1 cellular context compared by ENCODE assay signal in genomic region chr12:120220838-120221575, GRCh38.
TF ChIP-seq lines count a peak whose summit lies in the region.

No MANE protein-coding gene starts in this region.

TF ChIP-seq in H1, 55 proteins besides CTCF, POLR2A, EP300 and RAD21:
- TF ChIP-seq RXRA (IDR thresholded peaks at IDR 0.05; ENCODE audit: insufficient read depth, low read depth, low read length) (no peak), SIN3A (conservative IDR thresholded peaks at IDR 0.05 in 1 of 2, IDR thresholded peaks at IDR 0.05 in 1 of 2; ENCODE audit: low read depth in 1 of 2, low read length in 2 of 2) (no peak), SIX5 (IDR thresholded peaks at IDR 0.05; ENCODE audit: low read depth, low read length) (no peak), KDM4A (IDR thresholded peaks at IDR 0.05; ENCODE audit: low read depth, low read length, severe bottlenecking) (no peak), BRCA1 (IDR thresholded peaks at IDR 0.05; ENCODE audit: low read depth, low read length) (no peak), CHD2 (IDR thresholded peaks at IDR 0.05; ENCODE audit: low read length) (no peak), EGR1 (IDR thresholded peaks at IDR 0.05; ENCODE audit: borderline replicate concordance, low read depth, low read length) (no peak), RFX5 (IDR thresholded peaks at IDR 0.05; ENCODE audit: borderline replicate concordance, low read depth, low read length) (no peak), ZNF274 (IDR thresholded peaks at IDR 0.05; ENCODE audit: borderline replicate concordance, extremely low read depth, low read length) (no peak), HDAC6 (IDR thresholded peaks at IDR 0.05; ENCODE audit: low read depth, low read length) (no peak), HDAC2 (IDR thresholded peaks at IDR 0.05; ENCODE audit: borderline replicate concordance in 1 of 2, low read depth in 2 of 2, low read length in 2 of 2) (no peak), CEBPB (IDR thresholded peaks at IDR 0.05; ENCODE audit: low read depth, low read length) (no peak), GABPA (IDR thresholded peaks at IDR 0.05; ENCODE audit: borderline replicate concordance, insufficient read depth, low read length) (no peak), CHD7 (IDR thresholded peaks at IDR 0.05; ENCODE audit: insufficient replicate concordance, low read length) (no peak), E2F6 (IDR thresholded peaks at IDR 0.05) (no peak)
